11 cellular contexts compared by ENCODE assay signal in the genomic region with DNA sequence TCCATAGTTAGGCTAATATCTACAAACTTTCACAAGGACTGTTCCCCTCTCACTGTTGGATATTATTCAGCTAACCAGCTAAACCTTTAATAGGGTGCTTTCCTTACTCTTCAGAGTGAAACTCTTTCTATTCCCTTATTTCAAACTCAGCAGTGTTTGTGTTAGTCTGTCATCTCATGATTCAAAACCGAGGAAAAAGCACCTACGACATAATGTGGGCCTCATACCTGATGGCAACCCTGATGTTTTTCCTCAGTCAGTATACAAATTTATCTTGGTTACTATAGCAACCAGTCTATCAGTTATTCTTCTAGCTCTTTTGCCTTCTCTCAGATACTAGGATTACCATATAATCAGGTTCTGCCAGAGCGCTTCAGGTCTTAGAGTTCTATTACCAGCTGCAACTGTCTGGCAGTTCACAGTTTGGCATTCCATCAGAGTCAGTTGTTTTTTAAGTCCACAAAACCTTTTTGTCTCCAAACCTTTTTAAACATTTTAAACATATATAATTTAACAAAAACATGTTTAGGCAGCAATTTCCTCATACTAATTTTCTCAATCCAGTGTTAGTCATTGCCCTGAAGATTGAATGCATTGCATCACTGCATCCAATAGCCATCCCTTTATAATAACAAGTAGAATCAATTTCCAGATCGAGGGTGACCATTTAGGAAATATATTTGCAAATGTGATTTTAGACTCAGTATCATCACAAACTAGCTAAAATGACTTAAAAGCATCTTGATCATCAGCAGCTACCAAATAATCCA. TPM values are rescaled to one million over a fixed set of nuclear protein-coding genes. Genes with fewer than 3 reads are reported as not detected.
DNase-seq lines count a peak whose midpoint lies in the region; ATAC-seq and TF ChIP-seq lines count a peak whose summit lies in the region.
"Had no signal": no experiment of that assay in that cellular context is flagged by ENCODE, and none has a peak within 500 bp of the region (broad histone marks: within the 10 kb centered on the region; RNA-seq: fewer than 3 reads in every experiment).

No MANE protein-coding gene starts in this region.

- H3K9me3 ChIP-seq in CD8-positive, alpha-beta T cell (ENCODE audit: low read length) = no peaks in the 10 kb centered on the region

- no peak for TF ChIP-seq CTCF in CD8-positive, alpha-beta T cell (IDR thresholded peaks at IDR 0.05)

- DNase-seq in CD8-positive, alpha-beta T cell = no peak
- DNase-seq in epithelial cell of prostate (ENCODE audit: low read depth, low spot score) = no peak
- no peak for DNase-seq in DMS153 (lab: John Stamatoyannopoulos, UW)
- DNase-seq: activated CD4-positive, alpha-beta T cell treated with anti-CD3 and anti-CD28 coated beads for 1 hour; hippocampal formation had no signal

- peaks cover 54% of the 10 kb centered on the region for H3K4me1 Mint-ChIP-seq in CD8-positive, alpha-beta T cell (ENCODE audit: low read depth)

- H3K27ac Mint-ChIP-seq in CD8-positive, alpha-beta T cell = peak overlapping the region; percentile 52

- H3K4me1 ChIP-seq in CD8-positive, alpha-beta T cell (ENCODE audit: insufficient read depth, low read length) = peaks cover 46% of the 10 kb centered on the region

- peak; percentile 46 for ATAC-seq in CD8-positive, alpha-beta T cell
- ATAC-seq in GM21423 (IDR thresholded peaks at IDR 0.05; ENCODE audit: unreplicated experiment) (peak; percentile 35), HG03378 (IDR thresholded peaks at IDR 0.05; ENCODE audit: unreplicated experiment) (peak; percentile 48), HG03196 (IDR thresholded peaks at IDR 0.05; ENCODE audit: unreplicated experiment) (no peak), HG03521 (IDR thresholded peaks at IDR 0.05; ENCODE audit: unreplicated experiment) (no peak), HG02885 (IDR thresholded peaks at IDR 0.05; ENCODE audit: poor library complexity, unreplicated experiment) (no peak)
- ATAC-seq: Panc1 had no signal

- no peaks in the 10 kb centered on the region for H3K36me3 Mint-ChIP-seq in CD8-positive, alpha-beta T cell

- POLR2A ChIA-PET in CD8-positive, alpha-beta T cell (lab: Charles Lee) = no interaction called here

- H3K27ac ChIP-seq in CD8-positive, alpha-beta T cell (ENCODE audit: low read depth, low read length) = no peak overlapping the region
- H3K27ac ChIP-seq in epithelial cell of prostate = peak overlapping the region; percentile 44

- H3K4me3 Mint-ChIP-seq in CD8-positive, alpha-beta T cell = no peak overlapping the region

- CTCF ChIA-PET in CD8-positive, alpha-beta T cell (lab: Charles Lee) = no interaction called here

- intact Hi-C loops in CD8-positive, alpha-beta T cell (cut with DNase I, micrococcal nuclease) = loop anchor here in 1 of 2 experiments (10.0 kb wide), 1 partner anchor 1112 kb away; the partner anchor contains the start of gene SLC25A5

- no peaks in the 10 kb centered on the region for H3K27me3 Mint-ChIP-seq in CD8-positive, alpha-beta T cell (ENCODE audit: low read depth)

- H3K27me3 ChIP-seq in CD8-positive, alpha-beta T cell (ENCODE audit: insufficient read depth, low read length) = no peaks in the 10 kb centered on the region

- no peak overlapping the region for H3K4me3 ChIP-seq in CD8-positive, alpha-beta T cell (ENCODE audit: low read depth, low read length)

- H3K9me3 Mint-ChIP-seq in CD8-positive, alpha-beta T cell = no peaks in the 10 kb centered on the region

- H3K36me3 ChIP-seq in CD8-positive, alpha-beta T cell (ENCODE audit: insufficient read depth, low read length) = no peaks in the 10 kb centered on the region

RNA-seq across cellular contexts. Expression of gene WDR44, which starts 7.4 kb away (rescaled TPM):
- 10 to 100 TPM in 1 of 2 experiments, 1 to 10 TPM in 1; 9.9 to 11.2 TPM for total RNA-seq in CD8-positive, alpha-beta T cell

Comparison
In these comparisons a context has a peak if more than half of its experiments do, and no peak if none do; other contexts are left out.
1. ATAC-seq: peak in CD8-positive, alpha-beta T cell (single experiment), GM21423 (single experiment) and HG03378 (single experiment); none in HG03196 (single experiment), HG03521 (single experiment) and HG02885 (single experiment).